Comparison of ENCODE assay signal across 1 cellular context in genomic region chr15:89740137-89740536, GRCh38.
A peak's percentile ranks its signal among the peaks of the same experiment; 100 is the strongest.
TF ChIP-seq lines count a peak whose summit lies in the region.

No MANE protein-coding gene starts in this region.

TF ChIP-seq in HepG2, 621 proteins besides CTCF, POLR2A, EP300 and RAD21 (continued from another document and continues in another):
- no peak for TF ChIP-seq UBTF (CRISPR knock-in tag; IDR thresholded peaks at IDR 0.05)
- no peak for TF ChIP-seq ZNF609 (CRISPR knock-in tag; IDR thresholded peaks at IDR 0.05; ENCODE audit: borderline replicate concordance)
- no peak for TF ChIP-seq MLXIP (CRISPR knock-in tag; IDR thresholded peaks at IDR 0.05; ENCODE audit: borderline replicate concordance)
- no peak for TF ChIP-seq CC2D1A (CRISPR knock-in tag; IDR thresholded peaks at IDR 0.05)
- no peak for TF ChIP-seq THAP7 (CRISPR knock-in tag; IDR thresholded peaks at IDR 0.05)
- no peak for TF ChIP-seq SOX6 (IDR thresholded peaks at IDR 0.05)
- 0 out of 2 replicates have a peak, but pooled peaks have one; percentile 17 for TF ChIP-seq SOX6 (CRISPR knock-in tag; IDR thresholded peaks at IDR 0.05)
- no peak for TF ChIP-seq PAXIP1 (CRISPR knock-in tag; conservative IDR thresholded peaks at IDR 0.05)
- TF ChIP-seq KLF9 (CRISPR knock-in tag; IDR thresholded peaks at IDR 0.05; ENCODE audit: low read depth) = no peak
- no peak for TF ChIP-seq TFAP4 (IDR thresholded peaks at IDR 0.05; ENCODE audit: borderline replicate concordance, low read depth)
- TF ChIP-seq ZNF142 (CRISPR knock-in tag; IDR thresholded peaks at IDR 0.05) = no peak
- TF ChIP-seq TEAD3 (CRISPR knock-in tag; optimal IDR thresholded peaks at IDR 0.05; ENCODE audit: borderline replicate concordance) = peak; percentile 72
- TF ChIP-seq XRCC5 (optimal IDR thresholded peaks at IDR 0.05; ENCODE audit: low read length) = peak; percentile 38
- peak; percentile 12; the same call in 1 of the 2 replicates for TF ChIP-seq SALL1 (CRISPR knock-in tag; IDR thresholded peaks at IDR 0.05)
- no peak for TF ChIP-seq RFX1 (IDR thresholded peaks at IDR 0.05)
- TF ChIP-seq ZBTB21 (CRISPR knock-in tag; IDR thresholded peaks at IDR 0.05) = no peak
- TF ChIP-seq ZNF780A (CRISPR knock-in tag; IDR thresholded peaks at IDR 0.05) = no peak
- no peak for TF ChIP-seq NR1H2 (CRISPR knock-in tag; IDR thresholded peaks at IDR 0.05; ENCODE audit: borderline replicate concordance, low read depth)
- TF ChIP-seq MTF2 (CRISPR knock-in tag; IDR thresholded peaks at IDR 0.05; ENCODE audit: borderline replicate concordance) = no peak
- no peak for TF ChIP-seq GRHL1 (CRISPR knock-in tag; conservative IDR thresholded peaks at IDR 0.05)
- no peak for TF ChIP-seq CEBPB (IDR thresholded peaks at IDR 0.05; ENCODE audit: borderline replicate concordance, low read depth, low read length)
- no peak for TF ChIP-seq MATR3 (CRISPR knock-in tag; IDR thresholded peaks at IDR 0.05)
- no peak for TF ChIP-seq ZNF850 (CRISPR knock-in tag; conservative IDR thresholded peaks at IDR 0.05)
- no peak for TF ChIP-seq THRA (CRISPR knock-in tag; IDR thresholded peaks at IDR 0.05; ENCODE audit: borderline replicate concordance)
- TF ChIP-seq ASH2L (IDR thresholded peaks at IDR 0.05; ENCODE audit: insufficient read length, low read depth, low read length) = no peak
- no peak for TF ChIP-seq ZC3H4 (CRISPR knock-in tag; IDR thresholded peaks at IDR 0.05; ENCODE audit: borderline replicate concordance)
- no peak for TF ChIP-seq TRIM24 (CRISPR knock-in tag; IDR thresholded peaks at IDR 0.05)
